Comparison of ENCODE assay signal across 9 cellular contexts in the genomic region with DNA sequence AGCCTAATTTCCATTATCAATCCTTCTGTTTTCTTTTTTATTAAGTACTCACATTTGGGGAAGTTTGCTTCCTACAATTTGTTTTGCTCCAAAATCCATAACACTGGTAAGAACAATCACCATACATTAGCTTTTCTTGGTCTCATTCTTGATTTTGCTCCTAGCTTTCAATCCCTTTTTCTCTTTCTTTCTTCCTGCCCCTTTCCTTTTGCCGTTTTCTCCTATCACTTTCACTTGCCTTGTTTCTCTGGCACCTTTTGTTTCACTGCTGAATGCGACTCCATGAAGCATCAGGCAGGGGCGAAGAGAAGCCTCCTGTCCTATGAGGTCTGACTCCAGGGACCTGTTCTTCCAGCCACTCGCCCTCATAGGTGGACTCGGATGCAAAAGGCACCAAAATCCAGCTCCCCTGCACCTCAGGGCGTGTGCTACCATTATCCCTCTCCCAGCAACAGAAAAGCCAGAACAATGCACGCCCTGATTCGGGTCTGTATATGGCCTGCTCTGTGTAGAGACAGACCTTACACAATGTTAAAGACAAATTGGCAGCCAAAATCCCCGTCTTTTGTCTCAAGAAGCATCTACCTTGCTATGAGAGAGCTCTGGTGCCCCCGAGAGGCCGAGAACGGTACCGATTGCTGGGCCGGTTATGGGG.
DNase-seq lines count a peak whose midpoint lies in the region; ATAC-seq and TF ChIP-seq lines count a peak whose summit lies in the region.
"Had no signal": no experiment of that assay in that cellular context is flagged by ENCODE, and none has a peak within 500 bp of the region (broad histone marks: within the 10 kb centered on the region; RNA-seq: fewer than 3 reads in every experiment).

No MANE protein-coding gene starts in this region.

- ATAC-seq in GM18867 (IDR thresholded peaks at IDR 0.05; ENCODE audit: unreplicated experiment) = peak; percentile 92
- peak; percentile 77 for ATAC-seq in HG03442 (IDR thresholded peaks at IDR 0.05; ENCODE audit: unreplicated experiment)
- peak; percentile 55 to 74 for ATAC-seq in left cardiac atrium

- TF ChIP-seq CTCF in C4-2B (conservative IDR thresholded peaks at IDR 0.05) (peak; percentile 90), CD14-positive monocyte (IDR thresholded peaks at IDR 0.05) (no peak)

- H3K27ac ChIP-seq in C4-2B = no peak overlapping the region

- no peak overlapping the region for H3K27ac Mint-ChIP-seq in activated naive CD8-positive, alpha-beta T cell treated with anti-CD3 and anti-CD28 coated beads for 36 hours
- H3K27ac Mint-ChIP-seq in CD14-positive monocyte = no peak overlapping the region
- H3K27ac Mint-ChIP-seq: T-helper 1 cell treated with Interleukin-12 subunit alpha and Interleukin-12 subunit beta and Interleukin-4 antibody, amounts not matched to agents 30 μg/mL and 1 μg/mL, for 36 hours had no signal

- DNase-seq in NCI-H345 (lab: John Stamatoyannopoulos, UW) (peak; percentile 66), left cardiac atrium (peak; percentile 63), retina (peak; percentile 89), CD14-positive monocyte (ENCODE audit: low spot score) (no peak)
- DNase-seq in activated naive CD8-positive, alpha-beta T cell treated with anti-CD3 and anti-CD28 coated beads for 36 hours = peak; percentile 14

- intact Hi-C loops in left cardiac atrium (cut with DNase I) = loop anchor here (2.0 to 10.0 kb wide), 4 partner anchors 391 to 901 kb away; partner anchors contain the start of gene EPHB1 (in 2 of the 2)
- intact Hi-C loops in CD14-positive monocyte (cut with micrococcal nuclease) = loop anchor here in 1 of 2 donors (10.0 kb wide), 1 partner anchor 709 kb away; the partner anchor contains the start of gene EPHB1

- no peaks in the 10 kb centered on the region for H3K4me1 Mint-ChIP-seq in activated naive CD8-positive, alpha-beta T cell treated with anti-CD3 and anti-CD28 coated beads for 36 hours
- H3K4me1 Mint-ChIP-seq in CD14-positive monocyte = peaks cover 13% of the 10 kb centered on the region

- peaks cover 7% of the 10 kb centered on the region for H3K9me3 Mint-ChIP-seq in activated naive CD8-positive, alpha-beta T cell treated with anti-CD3 and anti-CD28 coated beads for 36 hours
- peaks cover 0 to 2% (median 0%) of the 10 kb centered on the region in 7 donors for H3K9me3 Mint-ChIP-seq in CD14-positive monocyte
- H3K9me3 Mint-ChIP-seq: T-helper 1 cell treated with Interleukin-12 subunit alpha and Interleukin-12 subunit beta and Interleukin-4 antibody, amounts not matched to agents 30 μg/mL and 1 μg/mL, for 36 hours had no signal

- no peaks in the 10 kb centered on the region for H3K36me3 Mint-ChIP-seq in activated naive CD8-positive, alpha-beta T cell treated with anti-CD3 and anti-CD28 coated beads for 36 hours
- H3K36me3 Mint-ChIP-seq in CD14-positive monocyte = no peaks in the 10 kb centered on the region

- no peak overlapping the region for H3K4me3 Mint-ChIP-seq in activated naive CD8-positive, alpha-beta T cell treated with anti-CD3 and anti-CD28 coated beads for 36 hours
- H3K4me3 Mint-ChIP-seq in CD14-positive monocyte = no peak overlapping the region
- H3K4me3 Mint-ChIP-seq: T-helper 1 cell treated with Interleukin-12 subunit alpha and Interleukin-12 subunit beta and Interleukin-4 antibody, amounts not matched to agents 30 μg/mL and 1 μg/mL, for 36 hours had no signal

- H3K27me3 Mint-ChIP-seq in activated naive CD8-positive, alpha-beta T cell treated with anti-CD3 and anti-CD28 coated beads for 36 hours = peaks cover 14% of the 10 kb centered on the region
- H3K27me3 Mint-ChIP-seq in CD14-positive monocyte (ENCODE audit: low read depth in 3 of 3) = peaks cover 2 to 7% (median 7%) of the 10 kb centered on the region in 3 donors
